In genomic region chr3:60636846-60637245, GRCh38 we compare ENCODE assay signal across 16 cellular contexts.
DNase-seq lines count a peak whose midpoint lies in the region; ATAC-seq, FAIRE-seq and TF ChIP-seq lines count a peak whose summit lies in the region.
"Had no signal": no experiment of that assay in that cellular context is flagged by ENCODE, and none has a peak within 500 bp of the region (broad histone marks: within the 10 kb centered on the region; RNA-seq: fewer than 3 reads in every experiment).

No MANE protein-coding gene starts in this region.

- H3K79me2 ChIP-seq in astrocyte (ENCODE audit: insufficient read depth, low read length), result no peaks in the 10 kb centered on the region

- H3K9me3 ChIP-seq in astrocyte (ENCODE audit: insufficient read depth, low read depth, low read length), result no peaks in the 10 kb centered on the region
- H3K9me3 ChIP-seq: tibial nerve had no signal

- FAIRE-seq in astrocyte (lab: Jason Lieb, UNC), result no peak

- no peaks in the 10 kb centered on the region for H3K36me3 Mint-ChIP-seq in astrocyte (ENCODE audit: low read depth, unreplicated experiment)
- H3K36me3 Mint-ChIP-seq: IgD-negative memory B cell had no signal

- no peaks in the 10 kb centered on the region for H3K4me1 ChIP-seq in astrocyte (ENCODE audit: insufficient read depth, low read length)
- H3K4me1 ChIP-seq: tibial nerve had no signal

- H2AFZ ChIP-seq in astrocyte (ENCODE audit: low read depth, low read length), result no peak overlapping the region

- H3K9me3 Mint-ChIP-seq in astrocyte (ENCODE audit: unreplicated experiment), result no peaks in the 10 kb centered on the region

- peak overlapping the region; percentile 80 for H3K27ac Mint-ChIP-seq in astrocyte (ENCODE audit: unreplicated experiment)
- H3K27ac Mint-ChIP-seq: IgD-negative memory B cell had no signal

- ATAC-seq in GM19467 (IDR thresholded peaks at IDR 0.05; ENCODE audit: unreplicated experiment) (no peak), GM21447 (IDR thresholded peaks at IDR 0.05; ENCODE audit: unreplicated experiment) (no peak)
- ATAC-seq: esophagus mucosa had no signal

- H3K9ac ChIP-seq in astrocyte (ENCODE audit: low read length), result no peak overlapping the region

- peaks cover 3% of the 10 kb centered on the region for H3K27me3 ChIP-seq in astrocyte (ENCODE audit: insufficient read depth, low read length)
- H3K27me3 ChIP-seq: tibial nerve had no signal

- TF ChIP-seq CTCF in AG10803 (conservative IDR thresholded peaks at IDR 0.05; ENCODE audit: low read length) (no peak), astrocyte (IDR thresholded peaks at IDR 0.05; ENCODE audit: insufficient read depth, low read depth, low read length) (no peak)

- DNase-seq in AG10803 (ENCODE audit: low read depth) (peak; percentile 26), HT1080 (ENCODE audit: low read depth) (peak; percentile 49), astrocyte (ENCODE audit: low read depth) (peak; percentile 61), iris pigment epithelial cell (ENCODE audit: low read depth) (peak; percentile 39), posterior cingulate gyrus (no peak), RPMI8226 (no peak)
- DNase-seq: activated T-cell treated with anti-CD3 and anti-CD28 coated beads for 4 hours, midbrain, NCI-H1436 treated with DMSO at 0.1 percent for 48 hours, NCI-H526 treated with DMSO at 0.1 percent for 48 hours, T-helper 2 cell had no signal

- no peaks in the 10 kb centered on the region for H3K36me3 ChIP-seq in astrocyte (ENCODE audit: insufficient read depth, low read length)
- H3K36me3 ChIP-seq: tibial nerve had no signal

- no peak overlapping the region for H3K4me2 ChIP-seq in astrocyte (ENCODE audit: low read length)

- intact Hi-C loops in posterior cingulate gyrus (cut with DNase I), result no loop called here

- no peaks in the 10 kb centered on the region for H4K20me1 ChIP-seq in astrocyte (ENCODE audit: insufficient read depth, low read length)

- H3K27me3 Mint-ChIP-seq in astrocyte (ENCODE audit: low read depth, unreplicated experiment), result no peaks in the 10 kb centered on the region
- H3K27me3 Mint-ChIP-seq: IgD-negative memory B cell had no signal

- no peak overlapping the region for H3K4me3 Mint-ChIP-seq in astrocyte (ENCODE audit: unreplicated experiment)
- H3K4me3 Mint-ChIP-seq: IgD-negative memory B cell had no signal

- H3K4me3 ChIP-seq in AG10803 (ENCODE audit: low read length), result no peak overlapping the region
- no peak overlapping the region for H3K4me3 ChIP-seq in astrocyte (ENCODE audit: insufficient read depth, low read depth, low read length)
- H3K4me3 ChIP-seq: tibial nerve had no signal

- H3K4me1 Mint-ChIP-seq in astrocyte (ENCODE audit: low read depth, unreplicated experiment), result peaks cover 8% of the 10 kb centered on the region
- H3K4me1 Mint-ChIP-seq: IgD-negative memory B cell had no signal

- H3K27ac ChIP-seq in astrocyte (ENCODE audit: low read depth, low read length), result no peak overlapping the region
- H3K27ac ChIP-seq: tibial nerve had no signal

Comparison
In these comparisons a context has a peak if more than half of its experiments do, and no peak if none do; other contexts are left out.
1. DNase-seq: peak in AG10803 (single experiment), HT1080 (single experiment), astrocyte (single experiment) and iris pigment epithelial cell (single experiment); none in posterior cingulate gyrus (0 of 10) and RPMI8226 (single experiment).